ENCODE assay signal across 13 cellular contexts in the genomic region with DNA sequence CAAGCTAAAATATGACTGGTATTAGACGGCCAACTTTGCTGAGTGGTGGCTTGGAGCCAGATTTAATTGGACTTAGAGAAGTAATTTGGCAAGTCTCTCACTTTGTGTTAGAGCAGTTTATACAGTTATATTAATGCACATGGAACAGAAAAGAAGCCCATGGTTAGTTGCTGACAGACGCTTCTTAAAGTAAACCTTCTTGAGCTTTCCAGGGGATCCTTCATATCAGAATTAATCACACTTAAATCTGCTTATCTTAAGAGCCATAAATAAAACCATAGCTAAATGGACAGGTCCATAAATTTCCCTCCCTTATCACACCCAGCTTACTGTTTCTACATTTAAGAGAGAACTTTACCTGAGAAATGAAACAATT. TPM values are rescaled to one million over a fixed set of nuclear protein-coding genes. Genes with fewer than 3 reads are reported as not detected.
DNase-seq lines count a peak whose midpoint lies in the region; ATAC-seq and TF ChIP-seq lines count a peak whose summit lies in the region.
"Had no signal": no experiment of that assay in that cellular context is flagged by ENCODE, and none has a peak within 500 bp of the region (broad histone marks: within the 10 kb centered on the region; RNA-seq: fewer than 3 reads in every experiment).

No MANE protein-coding gene starts in this region.

- TF ChIP-seq RAD21 in Ishikawa (IDR thresholded peaks at IDR 0.05; ENCODE audit: low read depth), result no peak

- H2BK12ac ChIP-seq in mesenchymal stem cell (ENCODE audit: low read length in 2 of 2), result no peak overlapping the region

- no peak for ATAC-seq in HG02610 (IDR thresholded peaks at IDR 0.05; ENCODE audit: unreplicated experiment)
- no peak for ATAC-seq in GM21360 (IDR thresholded peaks at IDR 0.05; ENCODE audit: unreplicated experiment)

- H4K91ac ChIP-seq in mesenchymal stem cell (ENCODE audit: low read length), result no peak overlapping the region

- no peak overlapping the region for H3K14ac ChIP-seq in mesenchymal stem cell (ENCODE audit: low read length in 2 of 2)

- no peak for TF ChIP-seq CTCF in AG04450 (IDR thresholded peaks at IDR 0.05; ENCODE audit: low read depth, low read length)

- H2BK15ac ChIP-seq in mesenchymal stem cell (ENCODE audit: low read depth, poor library complexity, severe bottlenecking), result no peak overlapping the region

- no peak overlapping the region for H2BK120ac ChIP-seq in mesenchymal stem cell (ENCODE audit: low read depth, low read length)

- no peak for DNase-seq in AG04450 (ENCODE audit: low read depth, low spot score)
- peak; percentile 82 for DNase-seq in amniotic epithelial cell (ENCODE audit: low read depth)
- DNase-seq in mesenchymal stem cell, result no peak
- DNase-seq in foreskin melanocyte, result no peak
- DNase-seq in SKM-1 treated with dmso at 0.1 percent for 144 hours (lab: John Stamatoyannopoulos, UW; ENCODE audit: unreplicated experiment), result no peak
- DNase-seq: anterior cingulate cortex; NCI-H2029; NK-92 treated with Interleukin-12 subunit alpha and Interleukin-12 subunit beta, amount 100 ng/mL, for 24 hours; stimulated activated CD4-positive, alpha-beta T cell treated with anti-CD3 and anti-CD28 coated beads, Interleukin-4, amount 100 ng/mL, for 4 hours had no signal

- POLR2A ChIA-PET in AG04450 (lab: Yijun Ruan, JAX), result interaction anchor here (0.6 kb wide), 1 partner anchor 55 kb away, joined by 3 read pairs; no protein-coding TSS in a partner anchor

- CTCF ChIA-PET in AG04450 (lab: Charles Lee), result interaction anchor here (1.0 to 4.2 kb wide), 4 partner anchors 102 to 178 kb away, joined by 4 to 39 read pairs (median 8); partner anchors contain the start of gene EMP1

- no peak overlapping the region for H4K8ac ChIP-seq in mesenchymal stem cell (ENCODE audit: low read length)

- no peaks in the 10 kb centered on the region for H3K36me3 ChIP-seq in mesenchymal stem cell (ENCODE audit: control insufficient read depth in 1 of 2, insufficient read depth in 2 of 2, low read depth in 1 of 2, low read length in 2 of 2)
- H3K36me3 ChIP-seq: right atrium auricular region had no signal

- H3K9ac ChIP-seq in mesenchymal stem cell (ENCODE audit: low read length), result peak overlapping the region; percentile 60

- H3K4me2 ChIP-seq in mesenchymal stem cell (ENCODE audit: low read length, poor library complexity, severe bottlenecking), result no peak overlapping the region

- peak overlapping the region; percentile 78 for H3K27ac ChIP-seq in AG04450 (ENCODE audit: low read depth, low read length)
- H3K27ac ChIP-seq in mesenchymal stem cell (ENCODE audit: low read length, poor library complexity, severe bottlenecking), result peak overlapping the region; percentile 67
- H3K27ac ChIP-seq: right atrium auricular region had no signal

- 30% methylated on average over 2 of the region's 2 CpGs for WGBS in mesenchymal stem cell

- H3K4me3 ChIP-seq in AG04450 (ENCODE audit: low read depth, low read length), result no peak overlapping the region
- peak overlapping the region in 1 of 2 experiments; percentile 49 for H3K4me3 ChIP-seq in mesenchymal stem cell (ENCODE audit: insufficient read depth in 1 of 2, low read depth in 1 of 2, low read length in 2 of 2)
- H3K4me3 ChIP-seq: right atrium auricular region had no signal

- H3K4me1 ChIP-seq in mesenchymal stem cell (ENCODE audit: control insufficient read depth, insufficient read depth, low read depth, low read length), result peaks cover 12% of the 10 kb centered on the region

- H3K9me3 ChIP-seq in AG04450 (ENCODE audit: control insufficient read depth, insufficient read depth, low read length) (no peaks in the 10 kb centered on the region), mesenchymal stem cell (ENCODE audit: control insufficient read depth, low read length) (no peaks in the 10 kb centered on the region)
- H3K9me3 ChIP-seq: right atrium auricular region had no signal

- no peak overlapping the region for H3K23ac ChIP-seq in mesenchymal stem cell (ENCODE audit: low read length in 2 of 2)

- H3K18ac ChIP-seq in mesenchymal stem cell (ENCODE audit: low read depth in 1 of 2, low read length in 2 of 2), result peak overlapping the region; percentile 40 to 81

- H3K4ac ChIP-seq in mesenchymal stem cell (ENCODE audit: low read depth in 1 of 2, low read length in 2 of 2), result no peak overlapping the region

- H3K27me3 ChIP-seq in AG04450 (ENCODE audit: control insufficient read depth, insufficient read depth, low read length), result no peaks in the 10 kb centered on the region
- no peaks in the 10 kb centered on the region for H3K27me3 ChIP-seq in mesenchymal stem cell (ENCODE audit: control insufficient read depth in 1 of 2, insufficient read depth in 1 of 2, low read length in 2 of 2)
- H3K27me3 ChIP-seq: right atrium auricular region had no signal

- H2AFZ ChIP-seq in mesenchymal stem cell (ENCODE audit: low read depth, low read length), result no peak overlapping the region

- no peaks in the 10 kb centered on the region for H3K79me1 ChIP-seq in mesenchymal stem cell (replicated peaks; ENCODE audit: low read length, poor library complexity, severe bottlenecking)

- peak overlapping the region; percentile 95 for H2AK5ac ChIP-seq in mesenchymal stem cell (ENCODE audit: low read length, severe bottlenecking)

- no peak for TF ChIP-seq EP300 in Ishikawa (IDR thresholded peaks at IDR 0.05; ENCODE audit: borderline replicate concordance)

- no peak overlapping the region for H2BK5ac ChIP-seq in mesenchymal stem cell (ENCODE audit: low read depth, low read length, poor library complexity, severe bottlenecking)

TF ChIP-seq in Ishikawa, 13 proteins besides CTCF, POLR2A, EP300 and RAD21:
- TF ChIP-seq TEAD4 (IDR thresholded peaks at IDR 0.05), result no peak
- no peak for TF ChIP-seq TAF1 (IDR thresholded peaks at IDR 0.05; ENCODE audit: low read depth)
- no peak for TF ChIP-seq YY1 (IDR thresholded peaks at IDR 0.05; ENCODE audit: low read depth)
- no peak for TF ChIP-seq FOXM1 (IDR thresholded peaks at IDR 0.05; ENCODE audit: borderline replicate concordance, low read depth)
- peak; percentile 29 for TF ChIP-seq NFIC (IDR thresholded peaks at IDR 0.05)
- no peak for TF ChIP-seq REST (IDR thresholded peaks at IDR 0.05; ENCODE audit: low read depth)
- TF ChIP-seq CREB1 (IDR thresholded peaks at IDR 0.05; ENCODE audit: low read depth), result no peak

RNA-seq across cellular contexts. Expression of gene GSG1, which starts 9.6 kb away (rescaled TPM):
- 1.6 and 1.7 TPM in 2 replicates for polyA plus RNA-seq in AG04450 (2011; rRNA removed)
- polyA minus RNA-seq in AG04450 (2011; rRNA and poly(A)+ RNA removed), result 1.0 and 2.3 TPM in 2 replicates
- 0.04 TPM for polyA plus RNA-seq in mesenchymal stem cell (2013, experiment 1 of 2)
- polyA plus RNA-seq in mesenchymal stem cell (2013, experiment 2 of 2), result not detected

RNA-seq across cellular contexts. Expression of gene FAM234B, which starts 49.7 kb away (rescaled TPM):
- polyA plus RNA-seq in AG04450 (2011; rRNA removed), result 6.1 and 7.3 TPM in 2 replicates
- 17.2 TPM in 2 replicates for polyA minus RNA-seq in AG04450 (2011; rRNA and poly(A)+ RNA removed)
- 2.3 TPM for polyA plus RNA-seq in mesenchymal stem cell (2013, experiment 1 of 2)
- polyA plus RNA-seq in mesenchymal stem cell (2013, experiment 2 of 2), result 2.5 TPM
